Comparison of ENCODE assay signal across 9 cellular contexts in genomic region chr19:3698386-3698950, GRCh38. TPM values are rescaled to one million over a fixed set of nuclear protein-coding genes. Genes with fewer than 3 reads are reported as not detected.
A peak's percentile ranks its signal among the peaks of the same experiment; 100 is the strongest.
DNase-seq lines count a peak whose midpoint lies in the region; ATAC-seq and TF ChIP-seq lines count a peak whose summit lies in the region.
"Had no signal": no experiment of that assay in that cellular context is flagged by ENCODE, and none has a peak within 500 bp of the region (broad histone marks: within the 10 kb centered on the region; RNA-seq: fewer than 3 reads in every experiment).

No MANE protein-coding gene starts in this region.

- peak overlapping the region in 1 of 3 donors; percentile 89 for H3K4me3 ChIP-seq in thyroid gland (replicated peaks in 1 of 3)

- H3K4me1 Mint-ChIP-seq in activated naive CD4-positive, alpha-beta T cell treated with anti-CD3 and anti-CD28 coated beads for 36 hours (ENCODE audit: low read depth), result peaks cover 24% of the 10 kb centered on the region
- H3K4me1 Mint-ChIP-seq in activated CD8-positive, alpha-beta T cell treated with anti-CD3 and anti-CD28 coated beads for 36 hours (ENCODE audit: low read depth), result peaks cover 15% of the 10 kb centered on the region
- peaks cover 23 to 38% of the 10 kb centered on the region in 2 donors for H3K4me1 Mint-ChIP-seq in immature natural killer cell

- H3K27me3 Mint-ChIP-seq in activated naive CD4-positive, alpha-beta T cell treated with anti-CD3 and anti-CD28 coated beads for 36 hours (ENCODE audit: low read depth), result no peaks in the 10 kb centered on the region
- no peaks in the 10 kb centered on the region for H3K27me3 Mint-ChIP-seq in activated CD8-positive, alpha-beta T cell treated with anti-CD3 and anti-CD28 coated beads for 36 hours
- peaks cover 0 to 10% (median 2%) of the 10 kb centered on the region in 3 donors for H3K27me3 Mint-ChIP-seq in immature natural killer cell (ENCODE audit: low read depth in 3 of 3)

- DNase-seq in activated naive CD4-positive, alpha-beta T cell treated with anti-CD3 and anti-CD28 coated beads for 36 hours, result no peak
- DNase-seq in activated naive CD4-positive, alpha-beta T cell treated with anti-CD3 and anti-CD28 coated beads, Interleukin-2, amount 50 U/mL, for 16 hours, result no peak
- peak; percentile 34 for DNase-seq in activated CD8-positive, alpha-beta T cell treated with anti-CD3 and anti-CD28 coated beads for 36 hours
- peak; percentile 30 to 59 (median 38) for DNase-seq in immature natural killer cell
- no peak for DNase-seq in thyroid gland
- no peak for DNase-seq in ACHN

- no peak for ATAC-seq in activated CD8-positive, alpha-beta T cell treated with anti-CD3 and anti-CD28 coated beads for 36 hours
- ATAC-seq in HG02798 (IDR thresholded peaks at IDR 0.05; ENCODE audit: poor library complexity, unreplicated experiment) (no peak), GM19455 (IDR thresholded peaks at IDR 0.05; ENCODE audit: unreplicated experiment) (no peak)

- H3K27ac Mint-ChIP-seq in activated naive CD4-positive, alpha-beta T cell treated with anti-CD3 and anti-CD28 coated beads for 36 hours, result no peak overlapping the region
- peak overlapping the region; percentile 20 for H3K27ac Mint-ChIP-seq in activated CD8-positive, alpha-beta T cell treated with anti-CD3 and anti-CD28 coated beads for 36 hours
- H3K27ac Mint-ChIP-seq in immature natural killer cell, result peak overlapping the region; percentile 78 to 90 (median 88)

- peak overlapping the region; percentile 38 for H3K4me3 Mint-ChIP-seq in activated naive CD4-positive, alpha-beta T cell treated with anti-CD3 and anti-CD28 coated beads for 36 hours
- peak overlapping the region; percentile 92 for H3K4me3 Mint-ChIP-seq in activated CD8-positive, alpha-beta T cell treated with anti-CD3 and anti-CD28 coated beads for 36 hours
- peak overlapping the region; percentile 77 to 91 (median 88) for H3K4me3 Mint-ChIP-seq in immature natural killer cell

- no peaks in the 10 kb centered on the region for H3K36me3 ChIP-seq in thyroid gland
- H3K36me3 ChIP-seq: MG63 had no signal

- H3K36me3 Mint-ChIP-seq in activated naive CD4-positive, alpha-beta T cell treated with anti-CD3 and anti-CD28 coated beads for 36 hours (ENCODE audit: low read depth), result no peaks in the 10 kb centered on the region
- H3K36me3 Mint-ChIP-seq in activated CD8-positive, alpha-beta T cell treated with anti-CD3 and anti-CD28 coated beads for 36 hours (ENCODE audit: low read depth), result no peaks in the 10 kb centered on the region
- no peaks in the 10 kb centered on the region for H3K36me3 Mint-ChIP-seq in immature natural killer cell

- in situ Hi-C loops in ACHN (cut with HindIII; ENCODE audit: low pct_ligation_motif_present, low pct_unique_long_range_greater_than_20kb, low sequenced_read_pairs), result no loop called here

- peaks cover 11 to 17% of the 10 kb centered on the region in 2 donors for H3K4me1 ChIP-seq in thyroid gland

- CTCF ChIA-PET in activated naive CD4-positive, alpha-beta T cell treated with anti-CD3 and anti-CD28 coated beads for 36 hours (lab: Charles Lee), result interaction anchor here (0.5 to 1.9 kb wide), 2 partner anchors 28 to 382 kb away, joined by 3 to 4 read pairs; no protein-coding TSS in a partner anchor
- CTCF ChIA-PET in activated CD8-positive, alpha-beta T cell treated with anti-CD3 and anti-CD28 coated beads for 36 hours (lab: Charles Lee), result interaction anchor here (0.7 to 4.8 kb wide), 4 partner anchors 8 to 31 kb away, joined by 3 to 32 read pairs (median 9); no protein-coding TSS in a partner anchor

- WGBS in thyroid gland, 2 donors, result 56 to 71% methylated on average over 8 of the region's 12 CpGs

- no peaks in the 10 kb centered on the region for H3K9me3 ChIP-seq in thyroid gland
- H3K9me3 ChIP-seq: MG63 had no signal

- intact Hi-C loops in activated naive CD4-positive, alpha-beta T cell treated with anti-CD3 and anti-CD28 coated beads for 36 hours (cut with micrococcal nuclease), result no loop called here
- intact Hi-C loops in activated CD8-positive, alpha-beta T cell treated with anti-CD3 and anti-CD28 coated beads for 36 hours (cut with micrococcal nuclease), result no loop called here
- intact Hi-C loops in thyroid gland (cut with DNase I), result no loop called here

- peak overlapping the region in 2 of 3 donors; percentile 7 to 78 for H3K27ac ChIP-seq in thyroid gland

- H3K9me3 Mint-ChIP-seq in activated naive CD4-positive, alpha-beta T cell treated with anti-CD3 and anti-CD28 coated beads for 36 hours, result no peaks in the 10 kb centered on the region
- no peaks in the 10 kb centered on the region for H3K9me3 Mint-ChIP-seq in activated CD8-positive, alpha-beta T cell treated with anti-CD3 and anti-CD28 coated beads for 36 hours
- H3K9me3 Mint-ChIP-seq in immature natural killer cell, result no peaks in the 10 kb centered on the region

- TF ChIP-seq POLR2A in thyroid gland (IDR thresholded peaks at IDR 0.05), result no peak

- POLR2A ChIA-PET in activated CD8-positive, alpha-beta T cell treated with anti-CD3 and anti-CD28 coated beads for 36 hours (lab: Charles Lee), result interaction anchor here (0.7 to 1.5 kb wide), 2 partner anchors 8 to 59 kb away, joined by 3 to 7 read pairs; no protein-coding TSS in a partner anchor

- TF ChIP-seq CTCF in activated CD8-positive, alpha-beta T cell treated with anti-CD3 and anti-CD28 coated beads for 36 hours (IDR thresholded peaks at IDR 0.05), result no peak
- TF ChIP-seq CTCF in thyroid gland (IDR thresholded peaks at IDR 0.05), result no peak

- H3K27me3 ChIP-seq in thyroid gland, result no peaks in the 10 kb centered on the region
- H3K27me3 ChIP-seq: MG63 had no signal

RNA-seq across cellular contexts. Expression of gene PIP5K1C, which starts 1.8 kb away (rescaled TPM):
- 1 to 10 TPM; 7.3 to 7.5 TPM for total RNA-seq in activated naive CD4-positive, alpha-beta T cell treated with anti-CD3 and anti-CD28 coated beads for 36 hours
- 10 to 100 TPM; 20.4 to 22.2 TPM for total RNA-seq in activated CD8-positive, alpha-beta T cell treated with anti-CD3 and anti-CD28 coated beads for 36 hours
- polyA plus RNA-seq in immature natural killer cell, result 10 to 100 TPM in 1 of 3 donors, 1 to 10 TPM in 1, not detected in 1; 4.3 to 25.7 TPM
- 10 to 100 TPM; 23.2 to 42.4 (median 35.0) TPM for total RNA-seq in thyroid gland

RNA-seq across cellular contexts. Expression of gene TJP3, which starts 9.7 kb away (rescaled TPM):
- total RNA-seq in activated naive CD4-positive, alpha-beta T cell treated with anti-CD3 and anti-CD28 coated beads for 36 hours, result 1 to 10 TPM in 1 of 2 experiments, under 1 TPM in 1; 0.93 to 1.6 TPM
- 1 to 10 TPM in 1 of 2 experiments, under 1 TPM in 1; 0.69 to 2.4 TPM for total RNA-seq in activated CD8-positive, alpha-beta T cell treated with anti-CD3 and anti-CD28 coated beads for 36 hours
- under 1 TPM in 1 of 3 donors, not detected in 2; 0.34 TPM for polyA plus RNA-seq in immature natural killer cell
- 10 to 100 TPM; 29.7 to 43.7 (median 39.8) TPM for total RNA-seq in thyroid gland

Comparison
In these comparisons a context has a peak if more than half of its experiments do, and no peak if none do; other contexts are left out.
1. DNase-seq: peak in activated CD8-positive, alpha-beta T cell treated with anti-CD3 and anti-CD28 coated beads for 36 hours (single experiment) and immature natural killer cell (3 of 3); none in activated naive CD4-positive, alpha-beta T cell treated with anti-CD3 and anti-CD28 coated beads for 36 hours (single experiment), activated naive CD4-positive, alpha-beta T cell treated with anti-CD3 and anti-CD28 coated beads, Interleukin-2, amount 50 U/mL, for 16 hours (single experiment), thyroid gland (0 of 2) and ACHN (single experiment).
2. H3K4me3 Mint-ChIP-seq: peak in every context shown above with its lines; median percentile 92 in activated CD8-positive, alpha-beta T cell treated with anti-CD3 and anti-CD28 coated beads for 36 hours; 88 in immature natural killer cell; 38 in activated naive CD4-positive, alpha-beta T cell treated with anti-CD3 and anti-CD28 coated beads for 36 hours.
3. RNA of gene TJP3, which starts 9.7 kb away (total RNA-seq): 29.7 to 43.7 TPM in thyroid gland; 0.69 to 2.4 TPM in activated CD8-positive, alpha-beta T cell treated with anti-CD3 and anti-CD28 coated beads for 36 hours and 0.93 to 1.6 TPM in activated naive CD4-positive, alpha-beta T cell treated with anti-CD3 and anti-CD28 coated beads for 36 hours; every median in the first group is over 4 times any median in the second.